In the genomic region with DNA sequence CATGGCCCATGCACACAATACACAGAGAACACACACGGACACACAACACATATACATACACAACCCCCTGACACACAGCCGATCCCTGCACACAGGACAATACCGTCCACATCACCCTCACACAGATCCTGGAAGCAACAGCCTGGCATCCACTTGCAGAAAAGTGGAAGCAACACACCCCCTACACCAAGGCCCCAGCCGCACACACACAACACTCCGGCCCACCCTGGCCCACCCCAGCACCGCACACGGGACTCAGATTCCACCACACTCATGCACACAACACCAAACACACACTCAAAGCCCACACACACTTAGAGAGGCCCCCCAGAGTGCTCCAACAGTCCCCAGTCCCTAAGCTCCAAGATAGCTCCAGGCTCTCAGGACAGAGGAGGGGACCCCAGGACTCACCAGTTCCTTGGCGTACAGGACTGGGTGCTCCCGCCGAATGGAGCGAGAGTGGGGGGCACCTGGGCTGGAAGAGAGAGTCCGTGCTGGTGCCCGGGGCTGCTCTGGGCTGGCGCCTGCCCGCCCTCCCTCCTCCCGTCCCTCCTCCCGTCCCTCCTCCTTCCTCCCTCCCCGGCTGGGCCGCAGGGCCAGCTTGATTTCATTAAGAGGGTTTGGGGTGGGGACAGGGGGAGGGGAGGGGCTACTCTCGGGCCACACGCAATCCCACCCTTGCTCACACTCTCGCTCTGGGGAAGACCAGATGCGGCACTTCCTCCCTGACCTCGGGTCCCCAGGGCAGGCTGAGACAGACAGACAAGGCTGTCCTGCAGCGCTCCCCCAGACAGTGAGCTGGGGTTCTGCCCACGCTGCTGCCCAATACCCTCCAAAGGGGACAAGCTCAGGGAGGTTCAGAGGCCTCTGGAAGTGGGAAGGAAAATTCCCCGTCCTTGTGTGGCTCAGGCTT, we compare ENCODE assay signal across 1 cellular context.
TF ChIP-seq lines count a peak whose summit lies in the region.

A gene with protein sequence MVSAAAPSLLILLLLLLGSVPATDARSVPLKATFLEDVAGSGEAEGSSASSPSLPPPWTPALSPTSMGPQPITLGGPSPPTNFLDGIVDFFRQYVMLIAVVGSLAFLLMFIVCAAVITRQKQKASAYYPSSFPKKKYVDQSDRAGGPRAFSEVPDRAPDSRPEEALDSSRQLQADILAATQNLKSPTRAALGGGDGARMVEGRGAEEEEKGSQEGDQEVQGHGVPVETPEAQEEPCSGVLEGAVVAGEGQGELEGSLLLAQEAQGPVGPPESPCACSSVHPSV (minus strand): TSS at position 526 of the 913 bp plus-strand sequence. CDS start 5,701 bp downstream, outside the sequence.

TF ChIP-seq in IMR-90, 13 proteins besides CTCF, POLR2A, EP300 and RAD21:
- TF ChIP-seq MAZ (IDR thresholded peaks at IDR 0.05; ENCODE audit: borderline replicate concordance, low read depth, low read length) (no peak), RCOR1 (IDR thresholded peaks at IDR 0.05; ENCODE audit: insufficient replicate concordance, low read length) (no peak), SMC3 (IDR thresholded peaks at IDR 0.05; ENCODE audit: low read depth, low read length) (no peak), RFX5 (IDR thresholded peaks at IDR 0.05; ENCODE audit: low read depth, low read length) (no peak), MAFK (IDR thresholded peaks at IDR 0.05; ENCODE audit: low read depth, low read length) (no peak), CEBPB (IDR thresholded peaks at IDR 0.05; ENCODE audit: low read depth, low read length) (no peak), BHLHE40 (IDR thresholded peaks at IDR 0.05; ENCODE audit: low read depth, low read length) (no peak), CHD1 (IDR thresholded peaks at IDR 0.05; ENCODE audit: low read depth, low read length) (no peak), MXI1 (IDR thresholded peaks at IDR 0.05; ENCODE audit: borderline replicate concordance, low read depth, low read length) (no peak), NFE2L2 (IDR thresholded peaks at IDR 0.05; ENCODE audit: low read depth, low read length) (no peak), FOS (IDR thresholded peaks at IDR 0.05; ENCODE audit: low read depth, low read length) (no peak), ELK1 (IDR thresholded peaks at IDR 0.05; ENCODE audit: borderline replicate concordance, low read depth, low read length) (no peak)
- TF ChIP-seq, protein P1, sequence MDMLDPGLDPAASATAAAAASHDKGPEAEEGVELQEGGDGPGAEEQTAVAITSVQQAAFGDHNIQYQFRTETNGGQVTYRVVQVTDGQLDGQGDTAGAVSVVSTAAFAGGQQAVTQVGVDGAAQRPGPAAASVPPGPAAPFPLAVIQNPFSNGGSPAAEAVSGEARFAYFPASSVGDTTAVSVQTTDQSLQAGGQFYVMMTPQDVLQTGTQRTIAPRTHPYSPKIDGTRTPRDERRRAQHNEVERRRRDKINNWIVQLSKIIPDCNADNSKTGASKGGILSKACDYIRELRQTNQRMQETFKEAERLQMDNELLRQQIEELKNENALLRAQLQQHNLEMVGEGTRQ (IDR thresholded peaks at IDR 0.05; ENCODE audit: low read depth, low read length): no peak
